Comparison of ENCODE assay signal across 6 cellular contexts in genomic region chr19:54137913-54138776, GRCh38. TPM values are rescaled to one million over a fixed set of nuclear protein-coding genes. Genes with fewer than 3 reads are reported as not detected.
A peak's percentile ranks its signal among the peaks of the same experiment; 100 is the strongest.
DNase-seq lines count a peak whose midpoint lies in the region; ATAC-seq lines count a peak whose summit lies in the region.

No MANE protein-coding gene starts in this region.

- peaks cover 2% of the 10 kb centered on the region for H3K4me1 ChIP-seq in HAP-1

- no peaks in the 10 kb centered on the region for H3K9me3 ChIP-seq in HAP-1

- peak overlapping the region; percentile 83 for H3K27ac ChIP-seq in layer of hippocampus (ENCODE audit: low read depth, low read length)

- in situ Hi-C loops in HAP-1 (cut with MboI; ENCODE audit: low sequenced_read_pairs) = no loop called here

- no peak for ATAC-seq in HG02970 (IDR thresholded peaks at IDR 0.05; ENCODE audit: low FRiP score, unreplicated experiment)

- peak overlapping the region; percentile 96 for H3K4me3 ChIP-seq in HAP-1

- DNase-seq in HAP-1 (ENCODE audit: low spot score in 2 of 2) = peak in 1 of 2 experiments; percentile 30
- peak; percentile 33 for DNase-seq in activated T-helper 1 cell treated with Interleukin-2 at 50 U/mL for 16 hours (ENCODE audit: low read depth)
- no peak for DNase-seq in mucosa of gallbladder (ENCODE audit: low spot score)
- no peak for DNase-seq in NCI-H524 treated with DMSO at 0.1 percent for 48 hours (lab: John Stamatoyannopoulos, UW)

- H3K36me3 ChIP-seq in HAP-1 (replicated peaks) = peaks cover 41% of the 10 kb centered on the region

- H3K27me3 ChIP-seq in HAP-1 (ENCODE audit: low read depth) = no peaks in the 10 kb centered on the region
- no peaks in the 10 kb centered on the region for H3K27me3 ChIP-seq in layer of hippocampus (ENCODE audit: control insufficient read depth, insufficient read depth, low read length)

RNA-seq across cellular contexts. Expression of gene CNOT3, which starts 0.6 kb away (rescaled TPM):
- 54.2 TPM for total RNA-seq in mucosa of gallbladder

RNA-seq across cellular contexts. Expression of gene LENG1, which starts 21.4 kb away (rescaled TPM):
- total RNA-seq in mucosa of gallbladder = 12.7 TPM

RNA-seq across cellular contexts. Expression of gene PRPF31, which starts 22.6 kb away (rescaled TPM):
- total RNA-seq in mucosa of gallbladder = 47.1 TPM

RNA-seq across cellular contexts. Expression of gene TFPT, which starts 22.7 kb away (rescaled TPM):
- total RNA-seq in mucosa of gallbladder = 23.2 TPM

RNA-seq across cellular contexts. Expression of gene TMC4, which starts 34.8 kb away (rescaled TPM):
- total RNA-seq in mucosa of gallbladder = 198 TPM
